22 cellular contexts compared by ENCODE assay signal in the genomic region with DNA sequence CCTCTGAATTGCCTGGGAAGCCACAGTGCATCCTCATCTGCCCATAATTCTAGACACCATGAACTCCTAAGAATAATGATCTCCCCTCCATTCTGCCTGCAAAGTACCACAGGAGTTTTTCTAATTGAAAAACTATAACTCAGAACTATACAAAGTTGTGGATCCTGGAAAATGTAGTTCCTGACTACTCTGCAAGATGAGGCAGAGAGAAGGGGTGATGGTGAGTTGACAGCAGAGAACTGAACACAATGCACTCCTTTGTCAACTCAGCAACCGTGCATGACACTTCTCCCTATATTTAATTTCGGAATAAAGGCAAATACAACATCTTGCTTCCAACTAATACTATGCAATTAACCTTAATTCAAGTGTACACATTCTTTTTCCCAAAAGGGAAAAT.
"Had no signal": no experiment of that assay in that cellular context is flagged by ENCODE, and none has a peak within 500 bp of the region (broad histone marks: within the 10 kb centered on the region; RNA-seq: fewer than 3 reads in every experiment).

No MANE protein-coding gene starts in this region.

- H3K4me3 ChIP-seq: cardiac muscle cell, MG63 had no signal

- H3K27ac ChIP-seq: cardiac muscle cell had no signal

- H3K9me3 ChIP-seq: MG63 had no signal

- DNase-seq: activated B cell treated with CpG ODN at 0.5 μM for 24 hours; activated CD4-positive, alpha-beta T cell treated with anti-CD3 and anti-CD28 coated beads for 1 hour; activated CD4-positive, alpha-beta T cell treated with anti-CD3 and anti-CD28 coated beads, Interleukin-2, amount 10 ng/mL, durations not matched to agents 24 days and 14 days; activated CD4-positive, alpha-beta T cell treated with anti-CD3 and anti-CD28 coated beads, Interleukin-2, amount 50 U/mL, for 48 hours; activated CD8-positive, alpha-beta memory T cell treated with anti-CD3 and anti-CD28 coated beads, Interleukin-2, amount 10 ng/mL, durations not matched to agents 7 days and 5 days; activated effector memory CD4-positive, alpha-beta T cell treated with anti-CD3 and anti-CD28 coated beads, Interleukin-2, amount 50 U/mL, for 16 hours; activated naive CD4-positive, alpha-beta T cell treated with Interleukin-2 at 50 U/mL for 16 hours; activated naive CD8-positive, alpha-beta T cell treated with anti-CD3 and anti-CD28 coated beads, Interleukin-2, amount 50 U/mL, for 24 hours; activated T-cell treated with anti-CD3 and anti-CD28 coated beads, Interleukin-2, amount 50 U/mL, for 24 hours; amniotic stem cell; MG63; MV-4-11; NCI-H1105; NCI-H1436; NCI-H1694 treated with DMSO at 0.1 percent for 48 hours; NCI-H2029 treated with DMSO at 0.1 percent for 48 hours; NCI-H510A treated with DMSO at 0.1 percent for 48 hours; SIG-M5; T-helper 17 cell; T-helper 9 cell had no signal

- H3K36me3 ChIP-seq: cardiac muscle cell, MG63 had no signal

- H3K27me3 ChIP-seq: cardiac muscle cell, MG63 had no signal

- FAIRE-seq: astrocyte had no signal
